8 cellular contexts compared by ENCODE assay signal in the genomic region with DNA sequence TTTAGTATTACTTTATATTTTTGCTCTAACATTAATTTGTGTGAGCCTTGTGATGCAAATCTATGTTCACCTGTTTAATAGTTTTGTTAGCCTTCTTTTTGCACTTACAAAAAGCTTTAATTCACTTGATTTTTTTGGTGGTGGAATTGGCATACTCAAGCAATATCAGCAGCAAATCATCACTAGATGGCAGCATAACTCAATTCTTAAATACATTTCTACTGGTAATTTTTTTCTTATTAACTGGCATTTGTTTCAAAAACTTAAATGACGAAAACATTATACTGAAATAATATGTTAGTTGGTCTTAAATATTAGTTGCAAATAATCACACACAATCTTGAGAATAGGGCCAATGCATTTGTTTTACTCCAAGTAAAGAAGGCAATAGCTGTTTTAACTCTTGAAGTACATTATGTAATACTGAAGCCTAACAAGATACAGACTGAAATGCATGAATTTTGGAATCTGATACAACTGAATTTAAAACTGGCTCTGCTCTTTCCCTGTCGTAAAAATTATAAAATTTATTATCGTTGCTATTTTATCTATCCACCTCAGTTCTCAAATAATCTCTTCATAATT.
DNase-seq lines count a peak whose midpoint lies in the region; ATAC-seq and TF ChIP-seq lines count a peak whose summit lies in the region.

No MANE protein-coding gene starts in this region.

- POLR2A ChIA-PET in RWPE1 (lab: Yijun Ruan, JAX; ENCODE audit: low non-redundant PET), result no interaction called here

- H3K79me2 ChIP-seq in Karpas-422 (ENCODE audit: low read length), result no peaks in the 10 kb centered on the region

- H3K36me3 ChIP-seq in Karpas-422 (ENCODE audit: insufficient read depth, low read length) (no peaks in the 10 kb centered on the region), spleen (no peaks in the 10 kb centered on the region)

- TF ChIP-seq CTCF in RWPE1 (conservative IDR thresholded peaks at IDR 0.05; ENCODE audit: low read depth), result peak; percentile 73
- peak; percentile 71 for TF ChIP-seq CTCF in foreskin keratinocyte (conservative IDR thresholded peaks at IDR 0.05)
- peak in 6 of 11 experiments; percentile 21 to 55 (median 43) for TF ChIP-seq CTCF in spleen (IDR thresholded peaks at IDR 0.05 in 8 of 11, conservative IDR thresholded peaks at IDR 0.05 in 3 of 11)

- intact Hi-C loops in spleen (cut with DNase I; ENCODE audit: low total_unique reads), result no loop called here

- WGBS in spleen, 5 donors, result 37 to 47% (median 40%) methylated on average over 3 of the region's 3 CpGs

- no peaks in the 10 kb centered on the region for H3K9me2 ChIP-seq in Karpas-422 (replicated peaks; ENCODE audit: insufficient read depth, low read length)

- no peak overlapping the region for H3K4me3 ChIP-seq in Karpas-422 (ENCODE audit: low read length)
- no peak overlapping the region for H3K4me3 ChIP-seq in spleen

- H4K20me1 ChIP-seq in Karpas-422 (ENCODE audit: insufficient read depth, low read depth, low read length), result no peaks in the 10 kb centered on the region

- no peaks in the 10 kb centered on the region; the same call in 1 of the 2 replicates for H3K4me1 ChIP-seq in Karpas-422 (ENCODE audit: low read length)
- H3K4me1 ChIP-seq in foreskin keratinocyte, result no peaks in the 10 kb centered on the region
- no peaks in the 10 kb centered on the region for H3K4me1 ChIP-seq in spleen

- H3K9me3 ChIP-seq in Karpas-422 (ENCODE audit: low read length) (no peaks in the 10 kb centered on the region), spleen (peaks cover 0 to 3% (median 0%) of the 10 kb centered on the region in 8 donors)

- no peak overlapping the region for H2AFZ ChIP-seq in Karpas-422 (ENCODE audit: low read length)

- DNase-seq in NCI-H146 (lab: John Stamatoyannopoulos, UW) (peak; percentile 24), NCI-H146 treated with DMSO at 0.1 percent for 48 hours (lab: John Stamatoyannopoulos, UW; ENCODE audit: unreplicated experiment) (no peak), Karpas-422 (peak; percentile 76), RWPE1 (ENCODE audit: low spot score) (peak; percentile 19), foreskin keratinocyte (peak; percentile 10 to 22), spleen (no peak), activated gamma-delta T cell (lab: John Stamatoyannopoulos, UW) (no peak)

- CTCF ChIA-PET in RWPE1 (lab: Yijun Ruan, JAX), result interaction anchor here (0.5 to 1.3 kb wide), 11 partner anchors 8 to 795 kb away, joined by 3 to 6 read pairs (median 3); no protein-coding TSS in a partner anchor

- ATAC-seq in foreskin keratinocyte, result no peak
- no peak for ATAC-seq in HG03280 (IDR thresholded peaks at IDR 0.05; ENCODE audit: unreplicated experiment)

- no peak overlapping the region for H3K4me2 ChIP-seq in Karpas-422 (ENCODE audit: low read depth, low read length, poor library complexity, severe bottlenecking)

- no peak for TF ChIP-seq POLR2A in spleen (IDR thresholded peaks at IDR 0.05)

- H3K27me3 ChIP-seq in Karpas-422 (ENCODE audit: low read length) (no peaks in the 10 kb centered on the region), foreskin keratinocyte (no peaks in the 10 kb centered on the region), spleen (replicated peaks in 1 of 7) (no peaks in the 10 kb centered on the region)

- no peak overlapping the region for H3K9ac ChIP-seq in Karpas-422 (ENCODE audit: low read length)

- no peak overlapping the region for H3K27ac ChIP-seq in Karpas-422 (ENCODE audit: low read length)
- no peak overlapping the region for H3K27ac ChIP-seq in RWPE1
- H3K27ac ChIP-seq in foreskin keratinocyte, result no peak overlapping the region
- H3K27ac ChIP-seq in spleen, result no peak overlapping the region

Comparison
In these comparisons a context has a peak if more than half of its experiments do, and no peak if none do; other contexts are left out.
1. DNase-seq: peak in NCI-H146 (single experiment), Karpas-422 (single experiment), RWPE1 (single experiment) and foreskin keratinocyte (2 of 2); none in NCI-H146 treated with DMSO at 0.1 percent for 48 hours (single experiment), spleen (single experiment) and activated gamma-delta T cell (single experiment).
2. Peak in every context shown above with its lines, with median percentiles within 50 percentile points of each other: CTCF ChIP-seq.